29 cellular contexts compared by ENCODE assay signal in genomic region chr4:47538516-47538915, GRCh38. TPM values are rescaled to one million over a fixed set of nuclear protein-coding genes. Genes with fewer than 3 reads are reported as not detected.
DNase-seq lines count a peak whose midpoint lies in the region; ATAC-seq and TF ChIP-seq lines count a peak whose summit lies in the region.
"Had no signal": no experiment of that assay in that cellular context is flagged by ENCODE, and none has a peak within 500 bp of the region (broad histone marks: within the 10 kb centered on the region; RNA-seq: fewer than 3 reads in every experiment).

No MANE protein-coding gene starts in this region.

- H3K9me3 Mint-ChIP-seq in type B pancreatic cell: peaks cover 4% of the 10 kb centered on the region
- H3K9me3 Mint-ChIP-seq: activated naive CD4-positive, alpha-beta T cell treated with anti-CD3 and anti-CD28 coated beads, Interleukin-2, amount 50 U/mL, for 24 hours; nephron progenitor cell had no signal

- H3K4me2 ChIP-seq in GM23248 (ENCODE audit: unreplicated experiment): no peak overlapping the region
- H3K4me2 ChIP-seq in osteoblast (ENCODE audit: insufficient read depth, low read length): no peak overlapping the region

- H3F3A ChIP-seq in GM23248 (ENCODE audit: insufficient read depth): no peaks in the 10 kb centered on the region

- no peak for TF ChIP-seq CTCF in adrenal gland (IDR thresholded peaks at IDR 0.05)
- TF ChIP-seq CTCF in fibroblast of the aortic adventitia (IDR thresholded peaks at IDR 0.05; ENCODE audit: insufficient read depth, low read length): no peak
- no peak for TF ChIP-seq CTCF in osteoblast (IDR thresholded peaks at IDR 0.05; ENCODE audit: extremely low read depth, low read depth, low read length)
- TF ChIP-seq CTCF in type B pancreatic cell (conservative IDR thresholded peaks at IDR 0.05): no peak

- no peak overlapping the region for H3K27ac Mint-ChIP-seq in type B pancreatic cell
- H3K27ac Mint-ChIP-seq: activated CD4-positive, alpha-beta T cell treated with anti-CD3 and anti-CD28 coated beads, Interleukin-2, amount 10 ng/mL, durations not matched to agents 24 days and 14 days; activated naive CD4-positive, alpha-beta T cell treated with anti-CD3 and anti-CD28 coated beads, Interleukin-2, amount 50 U/mL, for 24 hours; CD14-positive monocyte; nephron progenitor cell had no signal

- H3K4me1 ChIP-seq in GM23248 (ENCODE audit: insufficient read depth) (peaks cover 41% of the 10 kb centered on the region), adrenal gland (replicated peaks in 1 of 2) (no peaks in the 10 kb centered on the region), osteoblast (ENCODE audit: insufficient read depth, low read length) (peaks cover 17% of the 10 kb centered on the region)
- H3K4me1 ChIP-seq: body of pancreas, colonic mucosa, left lung, parathyroid adenoma, stomach, tibial artery had no signal

- H3K36me3 ChIP-seq in GM23248 (ENCODE audit: low read depth): peaks cover 55% of the 10 kb centered on the region
- peaks cover 0 to 6% of the 10 kb centered on the region in 2 donors for H3K36me3 ChIP-seq in adrenal gland (replicated peaks in 1 of 2)
- peaks cover 35% of the 10 kb centered on the region for H3K36me3 ChIP-seq in osteoblast (ENCODE audit: insufficient read depth, low read length)
- H3K36me3 ChIP-seq: colonic mucosa had no signal

- H3K36me3 Mint-ChIP-seq in type B pancreatic cell: peaks cover 45% of the 10 kb centered on the region
- H3K36me3 Mint-ChIP-seq: activated naive CD4-positive, alpha-beta T cell treated with anti-CD3 and anti-CD28 coated beads, Interleukin-2, amount 50 U/mL, for 24 hours had no signal

- H3K9ac ChIP-seq in GM23248: no peak overlapping the region
- H3K9ac ChIP-seq: parathyroid adenoma had no signal

- H2AFZ ChIP-seq in GM23248 (no peak overlapping the region), osteoblast (ENCODE audit: low read length) (no peak overlapping the region)
- H2AFZ ChIP-seq: parathyroid adenoma had no signal

- H3K4me3 Mint-ChIP-seq in type B pancreatic cell: no peak overlapping the region
- H3K4me3 Mint-ChIP-seq: activated CD4-positive, alpha-beta T cell treated with anti-CD3 and anti-CD28 coated beads, Interleukin-2, amount 10 ng/mL, durations not matched to agents 24 days and 14 days; activated naive CD4-positive, alpha-beta T cell treated with anti-CD3 and anti-CD28 coated beads, Interleukin-2, amount 50 U/mL, for 24 hours; CD14-positive monocyte; nephron progenitor cell had no signal

- TF ChIP-seq POLR2A in adrenal gland (IDR thresholded peaks at IDR 0.05): no peak

- intact Hi-C loops in adrenal gland (cut with DNase I): no loop called here

- WGBS in GM23248 (ENCODE audit: low coverage in 1 of 2, low lambda C conversion rate in 2 of 2, missing lambda C conversion rate in 2 of 2), 2 experiments: 93 to 95% methylated on average over 2 of the region's 2 CpGs
- 44 to 52% (median 48%) methylated on average over 2 of the region's 2 CpGs for WGBS in adrenal gland, 4 donors

- H3K27me3 ChIP-seq in GM23248 (replicated peaks; ENCODE audit: insufficient read depth) (no peaks in the 10 kb centered on the region), adrenal gland (no peaks in the 10 kb centered on the region), osteoblast (ENCODE audit: insufficient read depth, low read length) (no peaks in the 10 kb centered on the region)
- H3K27me3 ChIP-seq: body of pancreas, colonic mucosa, left lung, stomach, tibial artery had no signal

- H3K27me3 Mint-ChIP-seq in type B pancreatic cell: no peaks in the 10 kb centered on the region
- H3K27me3 Mint-ChIP-seq: activated CD4-positive, alpha-beta T cell treated with anti-CD3 and anti-CD28 coated beads, Interleukin-2, amount 10 ng/mL, durations not matched to agents 24 days and 14 days; activated naive CD4-positive, alpha-beta T cell treated with anti-CD3 and anti-CD28 coated beads, Interleukin-2, amount 50 U/mL, for 24 hours had no signal

- no peak for ATAC-seq in GM21447 (IDR thresholded peaks at IDR 0.05; ENCODE audit: unreplicated experiment)
- ATAC-seq: body of pancreas, left lung, sciatic nerve had no signal

- H3K9me3 ChIP-seq in GM23248 (ENCODE audit: low read depth) (no peaks in the 10 kb centered on the region), adrenal gland (replicated peaks in 1 of 3) (no peaks in the 10 kb centered on the region), osteoblast (ENCODE audit: low read depth, low read length) (no peaks in the 10 kb centered on the region)
- H3K9me3 ChIP-seq: body of pancreas, colonic mucosa, left lung, tibial artery had no signal

- DNase-seq in GM23248: peak; percentile 21
- DNase-seq in adrenal gland: peak in 5 of 7 donors; percentile 19 to 43 (median 41)
- DNase-seq in fibroblast of the aortic adventitia (ENCODE audit: low read depth): peak; percentile 20
- DNase-seq in osteoblast (ENCODE audit: insufficient read length, low spot score, missing footprints): no peak
- DNase-seq in activated CD4-positive, alpha-beta T cell treated with anti-CD3 and anti-CD28 coated beads, Interleukin-2, amount 50 U/mL, for 4 hours: no peak
- no peak for DNase-seq in type B pancreatic cell (ENCODE audit: extremely low spot score, unreplicated experiment)
- DNase-seq in dedifferentiated amniotic fluid mesenchymal stem cell (ENCODE audit: extremely low spot score): no peak
- DNase-seq: activated CD4-positive, alpha-beta T cell treated with anti-CD3 and anti-CD28 coated beads, Interleukin-2, amount 10 ng/mL, durations not matched to agents 24 days and 14 days; body of pancreas; Calu3; colonic mucosa; head of caudate nucleus; left lung; midbrain; NCI-H1105 treated with DMSO at 0.1 percent for 48 hours; NCI-H2081 treated with DMSO at 0.1 percent for 48 hours; NCI-H774; nephron progenitor cell; OCI-M1; stimulated activated CD4-positive, alpha-beta T cell treated with anti-CD3 and anti-CD28 coated beads, Interleukin-15, amount 100 ng/mL, for 24 hours; stimulated activated CD8-positive, alpha-beta memory T cell treated with anti-CD3 and anti-CD28 coated beads, Interleukin-4, amount 100 ng/mL, for 48 hours; stomach; tibial artery had no signal

- H3K27ac ChIP-seq in GM23248: peak overlapping the region; percentile 41; the same call in 1 of the 2 replicates
- H3K27ac ChIP-seq in adrenal gland: peak overlapping the region in 1 of 5 donors; percentile 8
- peak overlapping the region; percentile 7 for H3K27ac ChIP-seq in osteoblast (ENCODE audit: low read depth, low read length)
- H3K27ac ChIP-seq: colonic mucosa, left lung, parathyroid adenoma, stomach, tibial artery, VCaP had no signal

- in situ Hi-C loops in GM23248 (cut with MboI): no loop called here

- H4K20me1 ChIP-seq in GM23248 (ENCODE audit: insufficient read depth): no peaks in the 10 kb centered on the region
- H4K20me1 ChIP-seq in osteoblast (ENCODE audit: insufficient read depth, low read length): no peaks in the 10 kb centered on the region

- H3K4me3 ChIP-seq in GM23248: no peak overlapping the region
- H3K4me3 ChIP-seq in adrenal gland: no peak overlapping the region
- H3K4me3 ChIP-seq in fibroblast of the aortic adventitia (ENCODE audit: low read depth, low read length): no peak overlapping the region
- no peak overlapping the region for H3K4me3 ChIP-seq in osteoblast (ENCODE audit: insufficient read depth, low read length)
- H3K4me3 ChIP-seq: body of pancreas, colonic mucosa, left lung, stomach, tibial artery had no signal

- H3K79me2 ChIP-seq in GM23248 (ENCODE audit: insufficient read depth): peaks cover 19% of the 10 kb centered on the region
- H3K79me2 ChIP-seq in osteoblast (ENCODE audit: insufficient read depth, low read length): no peaks in the 10 kb centered on the region
- H3K79me2 ChIP-seq: parathyroid adenoma had no signal

- H3K4me1 Mint-ChIP-seq in type B pancreatic cell (ENCODE audit: unreplicated experiment): peaks cover 5% of the 10 kb centered on the region
- H3K4me1 Mint-ChIP-seq: CD14-positive monocyte, nephron progenitor cell had no signal

- H3K9me2 ChIP-seq in GM23248 (ENCODE audit: insufficient read depth): peaks cover 4% of the 10 kb centered on the region; the same call in 1 of the 2 replicates

RNA-seq across cellular contexts. Expression of gene ATP10D, which starts 53.4 kb away (rescaled TPM):
- 41.9 and 45.4 TPM in 2 replicates for total RNA-seq in GM23248 (2014; rRNA removed; shearing (Covaris generic))
- polyA plus RNA-seq in GM23248 (2016; fragmentation: Nextera tagmentation; extraction: Ambion mirVana) (30.7 and 34.9 TPM in 2 replicates), adrenal gland (10 to 100 TPM in 1 of 3 donors, 1 to 10 TPM in 2; 3.8 to 17.3 (median 5.0) TPM)
- total RNA-seq in adrenal gland (10 to 100 TPM; 13.6 to 50.2 (median 31.0) TPM), fibroblast of the aortic adventitia (ENCODE audit: low replicate concordance) (43.7 and 50.0 TPM in 2 replicates), osteoblast (49.8 and 51.8 TPM in 2 replicates), type B pancreatic cell (ENCODE audit: low replicate concordance) (17.1 and 33.5 TPM in 2 replicates)

Comparison
In these comparisons a context has a peak if more than half of its experiments do, and no peak if none do; other contexts are left out.
1. DNase-seq: peak in GM23248 (single experiment), adrenal gland (5 of 7) and fibroblast of the aortic adventitia (single experiment); none in osteoblast (single experiment), activated CD4-positive, alpha-beta T cell treated with anti-CD3 and anti-CD28 coated beads, Interleukin-2, amount 50 U/mL, for 4 hours (0 of 2), type B pancreatic cell (single experiment) and dedifferentiated amniotic fluid mesenchymal stem cell (single experiment).